9 cellular contexts compared by ENCODE assay signal in genomic region chr4:85756938-85757337, GRCh38.
DNase-seq lines count a peak whose midpoint lies in the region; ATAC-seq and TF ChIP-seq lines count a peak whose summit lies in the region.
"Had no signal": no experiment of that assay in that cellular context is flagged by ENCODE, and none has a peak within 500 bp of the region (broad histone marks: within the 10 kb centered on the region; RNA-seq: fewer than 3 reads in every experiment).

No MANE protein-coding gene starts in this region.

- BruUV-seq in A673 (replicated peaks; lab: Mats Ljungman, UMichigan): no TSS peak

- no peak for TF ChIP-seq POLR2A in heart left ventricle (IDR thresholded peaks at IDR 0.05)
- no peak for TF ChIP-seq POLR2A in testis (IDR thresholded peaks at IDR 0.05)

- H3K27ac ChIP-seq in A673 (ENCODE audit: low read depth, low read length, poor library complexity, severe bottlenecking): no peak overlapping the region
- no peak overlapping the region for H3K27ac ChIP-seq in heart left ventricle
- no peak overlapping the region for H3K27ac ChIP-seq in testis

- intact Hi-C loops in A673 (cut with micrococcal nuclease; ENCODE audit: unreplicated experiment): loop anchor here (10.0 kb wide), 1 partner anchor 288 kb away; no protein-coding TSS in a partner anchor
- intact Hi-C loops in heart left ventricle (cut with DNase I): loop anchor here in 7 of 10 donors (2.0 to 10.0 kb wide), 7 partner anchors 35 to 290 kb away; no protein-coding TSS in a partner anchor
- intact Hi-C loops in testis (cut with DNase I; ENCODE audit: low total_unique reads): no loop called here

- H3K27me3 ChIP-seq in A673 (replicated peaks; ENCODE audit: insufficient read depth, low read depth, low read length, poor library complexity) (no peaks in the 10 kb centered on the region), heart left ventricle (no peaks in the 10 kb centered on the region), testis (no peaks in the 10 kb centered on the region)

- H3K9me3 ChIP-seq in A673 (ENCODE audit: low read depth, low read length, poor library complexity, severe bottlenecking) (no peaks in the 10 kb centered on the region), heart left ventricle (no peaks in the 10 kb centered on the region), testis (no peaks in the 10 kb centered on the region)

- POLR2A ChIA-PET in A673 (lab: Charles Lee; ENCODE audit: low non-redundant PET): no interaction called here

- H3K36me3 ChIP-seq in A673 (ENCODE audit: insufficient read depth, low read length, poor library complexity, severe bottlenecking) (no peaks in the 10 kb centered on the region), heart left ventricle (no peaks in the 10 kb centered on the region), testis (ENCODE audit: low read depth, missing control alignments) (no peaks in the 10 kb centered on the region)

- no peak overlapping the region for H3K4me3 ChIP-seq in A673 (ENCODE audit: low read depth, low read length, poor library complexity, severe bottlenecking)
- H3K4me3 ChIP-seq in heart left ventricle: no peak overlapping the region
- H3K4me3 ChIP-seq in testis: no peak overlapping the region

- peak; percentile 28; the same call in 1 of the 2 replicates for TF ChIP-seq CTCF in A673 (conservative IDR thresholded peaks at IDR 0.05; ENCODE audit: low read depth, low read length)
- TF ChIP-seq CTCF in heart left ventricle (IDR thresholded peaks at IDR 0.05): peak; percentile 22 to 64 (median 44)
- peak in 1 of 3 experiments; percentile 25 for TF ChIP-seq CTCF in testis (IDR thresholded peaks at IDR 0.05)

- H3K4me1 ChIP-seq in A673 (ENCODE audit: insufficient read depth, low read length, poor library complexity, severe bottlenecking) (no peaks in the 10 kb centered on the region), heart left ventricle (peaks cover 0 to 36% (median 13%) of the 10 kb centered on the region in 12 donors), testis (no peaks in the 10 kb centered on the region)

- DNase-seq in A673 (ENCODE audit: low spot score): peak; percentile 24
- DNase-seq in RPMI7951 (ENCODE audit: low read depth): peak; percentile 53
- peak in 1 of 5 donors; percentile 44 for DNase-seq in heart left ventricle
- no peak for DNase-seq in NCI-H1092 (lab: John Stamatoyannopoulos, UW)
- no peak for DNase-seq in ureter (ENCODE audit: low spot score)
- DNase-seq in testis: no peak
- DNase-seq: effector memory CD4-positive, alpha-beta T cell had no signal

- WGBS in heart left ventricle, 4 donors: 62 to 69% (median 65%) methylated on average over 3 of the region's 3 CpGs
- 62 to 72% methylated on average over 3 of the region's 3 CpGs for WGBS in testis, 2 donors

- ATAC-seq in GM21619 (IDR thresholded peaks at IDR 0.05; ENCODE audit: unreplicated experiment) (peak; percentile 64), heart left ventricle (peak in 3 of 4 donors; percentile 38 to 83 (median 59)), GM18858 (IDR thresholded peaks at IDR 0.05; ENCODE audit: unreplicated experiment) (no peak)

- CTCF ChIA-PET in A673 (lab: Charles Lee): no interaction called here

Comparison
In these comparisons a context has a peak if more than half of its experiments do, and no peak if none do; other contexts are left out.
1. DNase-seq: peak in A673 (single experiment) and RPMI7951 (single experiment); none in NCI-H1092 (single experiment), ureter (single experiment) and testis (single experiment).